10 cellular contexts compared by ENCODE assay signal in genomic region chr17:57523926-57524634, GRCh38.
DNase-seq lines count a peak whose midpoint lies in the region; FAIRE-seq and TF ChIP-seq lines count a peak whose summit lies in the region.
"Had no signal": no experiment of that assay in that cellular context is flagged by ENCODE, and none has a peak within 500 bp of the region (broad histone marks: within the 10 kb centered on the region; RNA-seq: fewer than 3 reads in every experiment).

No MANE protein-coding gene starts in this region.

- no peaks in the 10 kb centered on the region for H3K36me3 ChIP-seq in prostate gland
- no peaks in the 10 kb centered on the region for H3K36me3 ChIP-seq in brain microvascular endothelial cell (replicated peaks)
- H3K36me3 ChIP-seq: neutrophil had no signal

- H3K27ac ChIP-seq in prostate gland = no peak overlapping the region
- H3K27ac ChIP-seq in brain microvascular endothelial cell = no peak overlapping the region
- H3K27ac ChIP-seq: neutrophil had no signal

- H3K4me1 ChIP-seq in prostate gland (replicated peaks) = peaks cover 6% of the 10 kb centered on the region

- H3K4me3 ChIP-seq in epithelial cell of proximal tubule (ENCODE audit: low read depth, low read length) (no peak overlapping the region), prostate gland (no peak overlapping the region), brain microvascular endothelial cell (ENCODE audit: low read depth, low read length) (no peak overlapping the region)

- no peaks in the 10 kb centered on the region for H3K27me3 ChIP-seq in prostate gland (replicated peaks; ENCODE audit: insufficient read depth)
- no peaks in the 10 kb centered on the region for H3K27me3 ChIP-seq in brain microvascular endothelial cell (replicated peaks)
- H3K27me3 ChIP-seq: neutrophil had no signal

- peak; percentile 57 for FAIRE-seq in GM12891 (lab: Jason Lieb, UNC)

- TF ChIP-seq CTCF in epithelial cell of proximal tubule (conservative IDR thresholded peaks at IDR 0.05; ENCODE audit: low read depth, low read length) (no peak), prostate gland (IDR thresholded peaks at IDR 0.05) (no peak), brain microvascular endothelial cell (IDR thresholded peaks at IDR 0.05; ENCODE audit: low read depth, low read length, missing control alignments) (no peak)

- intact Hi-C loops in prostate gland (cut with DNase I) = no loop called here

- H3K9me3 ChIP-seq in prostate gland = no peaks in the 10 kb centered on the region
- H3K9me3 ChIP-seq: neutrophil had no signal

- TF ChIP-seq POLR2A in GM12891 (IDR thresholded peaks at IDR 0.05; ENCODE audit: low read depth, low read length) (no peak), prostate gland (IDR thresholded peaks at IDR 0.05) (no peak)

- in situ Hi-C loops in brain microvascular endothelial cell (cut with HindIII; ENCODE audit: low pct_ligation_motif_present, low sequenced_read_pairs) = no loop called here

- DNase-seq in GM12891 (ENCODE audit: insufficient read length, low spot score) = no peak
- DNase-seq in NCI-H510A (lab: John Stamatoyannopoulos, UW) = peak; percentile 88
- peak; percentile 41 for DNase-seq in epithelial cell of proximal tubule (ENCODE audit: low read depth)
- DNase-seq in prostate gland (ENCODE audit: low spot score) = peak; percentile 58
- DNase-seq in C1 segment of cervical spinal cord (lab: John Stamatoyannopoulos, UW) = no peak
- no peak for DNase-seq in brain microvascular endothelial cell
- no peak for DNase-seq in activated naive CD4-positive, alpha-beta T cell treated with Interleukin-2 at 50 U/mL for 16 hours
- DNase-seq in stimulated activated naive CD4-positive, alpha-beta T cell (lab: John Stamatoyannopoulos, UW) = no peak
- DNase-seq: activated T-cell treated with anti-CD3 and anti-CD28 coated beads for 4 hours had no signal

- WGBS in prostate gland = 63% methylated on average over 7 of the region's 7 CpGs

TF ChIP-seq in GM12891, 5 proteins besides CTCF, POLR2A, EP300 and RAD21:
- TF ChIP-seq SPI1 (IDR thresholded peaks at IDR 0.05; ENCODE audit: low read depth, low read length) = no peak
- no peak for TF ChIP-seq POU2F2 (IDR thresholded peaks at IDR 0.05; ENCODE audit: low read depth, low read length)
- TF ChIP-seq POLR2AphosphoS5 (IDR thresholded peaks at IDR 0.05; ENCODE audit: low read depth, low read length) = no peak

Comparison
In these comparisons a context has a peak if more than half of its experiments do, and no peak if none do; other contexts are left out.
1. DNase-seq: peak in NCI-H510A (single experiment), epithelial cell of proximal tubule (single experiment) and prostate gland (single experiment); none in GM12891 (single experiment), C1 segment of cervical spinal cord (0 of 14), brain microvascular endothelial cell (single experiment), activated naive CD4-positive, alpha-beta T cell treated with Interleukin-2 at 50 U/mL for 16 hours (single experiment) and stimulated activated naive CD4-positive, alpha-beta T cell (0 of 6).